8 cellular contexts compared by ENCODE assay signal in the genomic region with DNA sequence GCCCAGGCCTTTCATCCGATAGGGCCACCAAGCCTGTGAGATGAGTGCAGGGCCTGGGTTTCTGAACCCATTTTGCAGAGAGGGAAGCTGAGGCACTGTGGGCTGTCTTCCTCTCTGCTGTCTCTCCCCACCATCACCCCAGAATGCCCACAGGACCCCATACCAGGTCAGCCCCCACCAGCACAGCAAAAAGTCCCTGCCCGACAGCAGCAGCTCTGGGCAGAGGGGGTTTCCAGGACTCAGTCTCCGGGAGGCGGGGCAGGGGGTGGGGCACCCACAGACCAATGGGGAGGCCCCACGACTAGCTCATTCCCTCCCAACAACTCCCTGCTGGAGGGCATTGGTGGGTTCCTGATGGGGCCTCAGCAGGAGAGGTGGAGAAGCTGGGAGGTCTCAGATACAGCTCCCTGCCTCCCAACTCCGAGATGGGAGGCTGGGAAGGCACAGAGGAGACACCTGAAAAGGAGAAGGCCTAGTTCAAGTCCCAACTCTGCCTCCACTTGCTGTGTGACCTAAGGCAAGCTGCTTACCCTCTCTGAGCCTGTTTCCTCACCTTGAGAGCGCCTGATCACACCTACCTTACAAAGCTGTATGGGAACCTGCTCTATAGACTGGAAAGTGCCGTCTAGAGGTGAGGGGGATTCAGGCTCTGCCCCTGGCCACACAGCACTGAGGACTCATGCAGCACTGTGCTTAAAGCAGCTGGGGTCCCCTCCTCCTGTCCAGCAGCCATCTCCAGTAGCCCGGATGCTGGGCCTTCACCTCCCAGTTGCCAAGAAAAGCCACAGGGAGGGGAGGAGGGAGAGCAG. TPM values are rescaled to one million over a fixed set of nuclear protein-coding genes. Genes with fewer than 3 reads are reported as not detected.
DNase-seq lines count a peak whose midpoint lies in the region; ATAC-seq, FAIRE-seq and TF ChIP-seq lines count a peak whose summit lies in the region.

No MANE protein-coding gene starts in this region.

- FAIRE-seq in kidney (lab: Jason Lieb, UNC) = no peak

- peaks cover 14 to 39% of the 10 kb centered on the region in 2 donors for H3K4me1 ChIP-seq in kidney (ENCODE audit: control insufficient read depth in 1 of 2, insufficient read depth in 1 of 2, low read depth in 1 of 2, low read length in 2 of 2)

- DNase-seq in NCI-H226 (peak; percentile 76), kidney (no peak), hepatic stellate cell (ENCODE audit: low spot score) (no peak), type B pancreatic cell (ENCODE audit: extremely low spot score, unreplicated experiment) (no peak)
- DNase-seq in activated effector memory CD4-positive, alpha-beta T cell treated with anti-CD3 and anti-CD28 coated beads, Interleukin-2, amount 50 U/mL, for 16 hours = peak; percentile 92
- DNase-seq in stimulated activated CD8-positive, alpha-beta memory T cell treated with anti-CD3 and anti-CD28 coated beads, Interleukin-4, amount 100 ng/mL, for 24 hours (ENCODE audit: low read depth) = peak; percentile 76

- no peak overlapping the region for H3K9ac ChIP-seq in kidney (ENCODE audit: low read length in 2 of 2)

- H3K4me3 ChIP-seq in kidney (ENCODE audit: low read length in 2 of 2) = no peak overlapping the region

- H3K4me1 Mint-ChIP-seq in type B pancreatic cell (ENCODE audit: unreplicated experiment) = peaks cover 10% of the 10 kb centered on the region

- no peak overlapping the region for H3K27ac Mint-ChIP-seq in type B pancreatic cell

- H3K4me3 Mint-ChIP-seq in type B pancreatic cell = no peak overlapping the region

- intact Hi-C loops in kidney (cut with DNase I) = no loop called here

- H3K9me3 ChIP-seq in kidney (ENCODE audit: control insufficient read depth in 1 of 2, low read length in 2 of 2) = no peaks in the 10 kb centered on the region

- no peak for ATAC-seq in GM21825 (IDR thresholded peaks at IDR 0.05; ENCODE audit: unreplicated experiment)
- no peak for ATAC-seq in GM21619 (IDR thresholded peaks at IDR 0.05; ENCODE audit: unreplicated experiment)

- H3K27me3 Mint-ChIP-seq in type B pancreatic cell = peaks cover 15% of the 10 kb centered on the region

- H3K9me3 Mint-ChIP-seq in type B pancreatic cell = no peaks in the 10 kb centered on the region

- H3K36me3 Mint-ChIP-seq in type B pancreatic cell = no peaks in the 10 kb centered on the region

- peaks cover 4 to 5% of the 10 kb centered on the region in 2 donors for H3K36me3 ChIP-seq in kidney (ENCODE audit: control insufficient read depth in 1 of 2, insufficient read depth in 2 of 2, low read length in 2 of 2)

- H3K27ac ChIP-seq in kidney (ENCODE audit: low read depth in 2 of 2, low read length in 2 of 2) = peak overlapping the region; percentile 57 to 82

- TF ChIP-seq CTCF in kidney (IDR thresholded peaks at IDR 0.05; ENCODE audit: borderline replicate concordance, extremely low read depth, insufficient read depth) = no peak
- TF ChIP-seq CTCF in type B pancreatic cell (conservative IDR thresholded peaks at IDR 0.05) = no peak

RNA-seq across cellular contexts. Expression of gene CBX7, which starts 3.5 kb away (rescaled TPM):
- total RNA-seq in kidney = 65.2 TPM
- polyA plus RNA-seq in kidney (ENCODE audit: insufficient read depth, low read depth, low replicate concordance) = 39.3 TPM
- total RNA-seq in type B pancreatic cell (ENCODE audit: low replicate concordance) = 4.8 and 5.0 TPM in 2 replicates

RNA-seq across cellular contexts. Expression of gene APOBEC3H, which starts 51.9 kb away (rescaled TPM):
- total RNA-seq in kidney = 0.79 TPM
- polyA plus RNA-seq in kidney (ENCODE audit: insufficient read depth, low read depth, low replicate concordance) = not detected
- 0.63 and 1.1 TPM in 2 replicates for total RNA-seq in type B pancreatic cell (ENCODE audit: low replicate concordance)

Comparison
In these comparisons a context has a peak if more than half of its experiments do, and no peak if none do; other contexts are left out.
1. DNase-seq: peak in NCI-H226 (single experiment), activated effector memory CD4-positive, alpha-beta T cell treated with anti-CD3 and anti-CD28 coated beads, Interleukin-2, amount 50 U/mL, for 16 hours (single experiment) and stimulated activated CD8-positive, alpha-beta memory T cell treated with anti-CD3 and anti-CD28 coated beads, Interleukin-4, amount 100 ng/mL, for 24 hours (single experiment); none in kidney (single experiment), hepatic stellate cell (single experiment) and type B pancreatic cell (single experiment).
2. RNA of gene CBX7, which starts 3.5 kb away (total RNA-seq): 65.2 TPM in kidney (single experiment); 4.8 to 5.0 TPM in type B pancreatic cell; every median in the first group is over 10 times any median in the second.